Comparison of ENCODE assay signal across 8 cellular contexts in genomic region chr6:90610291-90610670, GRCh38. TPM values are rescaled to one million over a fixed set of nuclear protein-coding genes. Genes with fewer than 3 reads are reported as not detected.
DNase-seq lines count a peak whose midpoint lies in the region; ATAC-seq and TF ChIP-seq lines count a peak whose summit lies in the region.

No MANE protein-coding gene starts in this region.

- H3K4me3 ChIP-seq in AG09309 (ENCODE audit: control insufficient read depth, low read depth, low read length): peak overlapping the region; percentile 64
- peak overlapping the region; percentile 67 for H3K4me3 ChIP-seq in GM23338
- H3K4me3 ChIP-seq in iPS-18a (ENCODE audit: low read length): peak overlapping the region; percentile 54

- DNase-seq in AG09309 (ENCODE audit: low read depth) (no peak), GM23338 (ENCODE audit: low spot score) (peak; percentile 23), NOMO-1 treated with DMSO at 0.1 percent for 48 hours (lab: John Stamatoyannopoulos, UW; ENCODE audit: unreplicated experiment) (no peak), cortex of kidney (lab: John Stamatoyannopoulos, UW) (no peak)
- no peak for DNase-seq in stimulated activated naive CD8-positive, alpha-beta T cell treated with anti-CD3 and anti-CD28 coated beads, Interleukin-15, amount 100 ng/mL, for 72 hours

- no peaks in the 10 kb centered on the region for H3K79me2 ChIP-seq in GM23338 (replicated peaks; ENCODE audit: insufficient read depth)

- H3K27ac Mint-ChIP-seq in GM23338: 0 out of 2 replicates have a peak overlapping the region, but pooled peaks have one; percentile 5
- peak overlapping the region; percentile 76 to 91 for H3K27ac Mint-ChIP-seq in stimulated activated naive CD8-positive, alpha-beta T cell treated with anti-CD3 and anti-CD28 coated beads, Interleukin-15, amount 100 ng/mL, for 72 hours

- peak overlapping the region; percentile 89 for H3K4me2 ChIP-seq in GM23338

- H3K9me3 ChIP-seq in iPS-18a (ENCODE audit: control insufficient read depth, low read depth, low read length): no peaks in the 10 kb centered on the region

- peak overlapping the region; percentile 76 for H2AFZ ChIP-seq in GM23338

- H3K9ac ChIP-seq in iPS-18a (ENCODE audit: low read length): peak overlapping the region; percentile 39

- H3K36me3 Mint-ChIP-seq in GM23338 (ENCODE audit: low read depth): no peaks in the 10 kb centered on the region

- H3K9me3 Mint-ChIP-seq in GM23338: no peaks in the 10 kb centered on the region
- H3K9me3 Mint-ChIP-seq in stimulated activated naive CD8-positive, alpha-beta T cell treated with anti-CD3 and anti-CD28 coated beads, Interleukin-15, amount 100 ng/mL, for 72 hours: no peaks in the 10 kb centered on the region

- peaks cover 15% of the 10 kb centered on the region for H3K27me3 Mint-ChIP-seq in GM23338 (ENCODE audit: insufficient read depth, low read depth, poor library complexity)
- peaks cover 51% of the 10 kb centered on the region for H3K27me3 Mint-ChIP-seq in stimulated activated naive CD8-positive, alpha-beta T cell treated with anti-CD3 and anti-CD28 coated beads, Interleukin-15, amount 100 ng/mL, for 72 hours

- H3K27me3 ChIP-seq in GM23338 (ENCODE audit: insufficient read depth) (peaks cover 8% of the 10 kb centered on the region; the same call in 1 of the 2 replicates), iPS-18a (ENCODE audit: control insufficient read depth, insufficient read depth, low read length) (peaks cover 36% of the 10 kb centered on the region)

- ATAC-seq in GM23338 (peak; percentile 4; the same call in 1 of the 3 replicates), HG03280 (IDR thresholded peaks at IDR 0.05; ENCODE audit: unreplicated experiment) (no peak)
- no peak for ATAC-seq in stimulated activated naive CD8-positive, alpha-beta T cell treated with anti-CD3 and anti-CD28 coated beads, Interleukin-15, amount 100 ng/mL, for 72 hours

- peaks cover 37% of the 10 kb centered on the region for H3K4me1 ChIP-seq in GM23338 (ENCODE audit: insufficient read depth)
- H3K4me1 ChIP-seq in iPS-18a (ENCODE audit: control insufficient read depth, low read depth, low read length): peaks cover 24% of the 10 kb centered on the region

- H3F3A ChIP-seq in GM23338 (replicated peaks; ENCODE audit: low read depth): peaks cover 9% of the 10 kb centered on the region; the same call in 1 of the 2 replicates

- H3K4me3 Mint-ChIP-seq in GM23338: peak overlapping the region; percentile 81
- H3K4me3 Mint-ChIP-seq in stimulated activated naive CD8-positive, alpha-beta T cell treated with anti-CD3 and anti-CD28 coated beads, Interleukin-15, amount 100 ng/mL, for 72 hours: peak overlapping the region; percentile 86 to 94

- peaks cover 41% of the 10 kb centered on the region for H3K4me1 Mint-ChIP-seq in GM23338
- peaks cover 16% of the 10 kb centered on the region for H3K4me1 Mint-ChIP-seq in stimulated activated naive CD8-positive, alpha-beta T cell treated with anti-CD3 and anti-CD28 coated beads, Interleukin-15, amount 100 ng/mL, for 72 hours

- H4K20me1 ChIP-seq in GM23338 (replicated peaks; ENCODE audit: insufficient read depth): no peaks in the 10 kb centered on the region

- H3K27ac ChIP-seq in GM23338 (ENCODE audit: low read depth) (no peak overlapping the region), angular gyrus (ENCODE audit: low read depth, low read length) (peak overlapping the region; percentile 80), iPS-18a (ENCODE audit: low read length) (no peak overlapping the region)

- H3K36me3 ChIP-seq in GM23338 (ENCODE audit: insufficient read depth) (no peaks in the 10 kb centered on the region), iPS-18a (ENCODE audit: control insufficient read depth, low read depth, low read length) (no peaks in the 10 kb centered on the region)

- TF ChIP-seq CTCF in AG09309 (IDR thresholded peaks at IDR 0.05; ENCODE audit: control insufficient read depth, insufficient read depth, low read depth, low read length, missing control alignments) (no peak), GM23338 (conservative IDR thresholded peaks at IDR 0.05; ENCODE audit: low read depth in 2 of 2) (peak in 1 of 2 experiments; percentile 20; a peak in 2 of 4 replicates)

- peaks cover 4% of the 10 kb centered on the region; the same call in 1 of the 2 replicates for H3K9me2 ChIP-seq in GM23338 (ENCODE audit: insufficient read depth)

TF ChIP-seq in GM23338, 12 proteins besides CTCF, POLR2A, EP300 and RAD21 (continues in another document):
- TF ChIP-seq EZH2phosphoT487 (IDR thresholded peaks at IDR 0.05; ENCODE audit: unreplicated experiment) (no peak), ETS1 (IDR thresholded peaks at IDR 0.05) (no peak), ZNF462 (CRISPR knock-in tag; IDR thresholded peaks at IDR 0.05) (no peak), ZNF331 (CRISPR knock-in tag; IDR thresholded peaks at IDR 0.05; ENCODE audit: low read depth) (no peak), NANOG (IDR thresholded peaks at IDR 0.05; ENCODE audit: borderline replicate concordance) (no peak), JUNB (IDR thresholded peaks at IDR 0.05; ENCODE audit: unreplicated experiment) (no peak), EZH2 (IDR thresholded peaks at IDR 0.05; ENCODE audit: low read depth, unreplicated experiment) (no peak), POLR2AphosphoS5 (IDR thresholded peaks at IDR 0.05; ENCODE audit: low read depth) (no peak)

RNA-seq across cellular contexts. Expression of gene MAP3K7, which starts 23.4 kb away (rescaled TPM):
- total RNA-seq in GM23338 (2014; rRNA removed; shearing (Covaris generic)): 40.9 and 47.1 TPM in 2 replicates
- polyA plus RNA-seq in GM23338 (2016; fragmentation: Nextera tagmentation; extraction: Ambion mirVana): 29.6 and 33.2 TPM in 2 replicates
